1 cellular context compared by ENCODE assay signal in the genomic region with DNA sequence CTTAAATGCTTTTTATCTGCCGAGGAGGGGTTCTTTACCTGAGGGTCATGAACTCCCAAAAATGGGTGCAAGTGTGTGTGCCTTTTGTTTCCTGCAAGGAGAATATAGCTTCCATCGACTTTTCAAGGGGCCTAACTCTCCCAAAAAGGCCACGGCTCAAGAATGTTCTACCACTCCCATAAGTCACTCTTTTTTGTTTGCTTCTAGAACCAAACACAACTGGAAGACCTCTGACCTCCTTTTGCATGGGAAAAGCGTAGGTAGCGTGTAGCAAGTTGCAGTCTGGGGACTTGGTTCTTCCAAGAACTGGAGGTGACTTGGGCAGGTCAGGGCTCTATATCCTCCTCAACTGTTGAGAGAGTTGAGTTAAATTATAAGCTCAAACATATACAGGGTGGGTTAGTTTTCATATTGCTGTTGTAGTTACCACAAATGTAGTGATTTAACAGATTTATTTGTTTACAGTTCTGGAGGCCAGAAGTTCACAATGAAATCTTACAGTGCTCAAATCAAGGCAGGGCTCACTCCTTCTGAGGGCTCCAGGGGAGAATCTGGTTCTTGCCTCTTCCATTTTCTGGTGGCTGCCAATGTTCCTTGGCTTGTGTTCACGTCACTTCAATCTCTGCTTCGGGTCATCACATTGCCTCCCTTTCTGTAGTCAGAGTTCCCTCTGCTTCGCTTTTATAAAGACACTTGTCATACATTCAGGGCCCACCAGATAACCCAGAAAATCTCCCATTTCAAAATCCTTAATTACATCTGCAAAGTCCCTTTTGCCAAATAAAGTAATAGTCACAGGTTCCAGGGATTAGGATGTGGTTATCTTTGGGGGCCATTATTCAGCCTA.
A peak's percentile ranks its signal among the peaks of the same experiment; 100 is the strongest.
TF ChIP-seq lines count a peak whose summit lies in the region.

No MANE protein-coding gene starts in this region.

TF ChIP-seq in HepG2, 621 proteins besides CTCF, POLR2A, EP300 and RAD21:
- TF ChIP-seq, protein P1, sequence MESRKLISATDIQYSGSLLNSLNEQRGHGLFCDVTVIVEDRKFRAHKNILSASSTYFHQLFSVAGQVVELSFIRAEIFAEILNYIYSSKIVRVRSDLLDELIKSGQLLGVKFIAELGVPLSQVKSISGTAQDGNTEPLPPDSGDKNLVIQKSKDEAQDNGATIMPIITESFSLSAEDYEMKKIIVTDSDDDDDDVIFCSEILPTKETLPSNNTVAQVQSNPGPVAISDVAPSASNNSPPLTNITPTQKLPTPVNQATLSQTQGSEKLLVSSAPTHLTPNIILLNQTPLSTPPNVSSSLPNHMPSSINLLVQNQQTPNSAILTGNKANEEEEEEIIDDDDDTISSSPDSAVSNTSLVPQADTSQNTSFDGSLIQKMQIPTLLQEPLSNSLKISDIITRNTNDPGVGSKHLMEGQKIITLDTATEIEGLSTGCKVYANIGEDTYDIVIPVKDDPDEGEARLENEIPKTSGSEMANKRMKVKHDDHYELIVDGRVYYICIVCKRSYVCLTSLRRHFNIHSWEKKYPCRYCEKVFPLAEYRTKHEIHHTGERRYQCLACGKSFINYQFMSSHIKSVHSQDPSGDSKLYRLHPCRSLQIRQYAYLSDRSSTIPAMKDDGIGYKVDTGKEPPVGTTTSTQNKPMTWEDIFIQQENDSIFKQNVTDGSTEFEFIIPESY (CRISPR knock-in tag; IDR thresholded peaks at IDR 0.05): no peak
- TF ChIP-seq CHCHD3 (CRISPR knock-in tag; IDR thresholded peaks at IDR 0.05) (no peak), PPARG (CRISPR knock-in tag; conservative IDR thresholded peaks at IDR 0.05) (0 out of 2 replicates have a peak, but pooled peaks have one; percentile 40), ZNF317 (CRISPR knock-in tag; IDR thresholded peaks at IDR 0.05) (peak; percentile 89; the same call in 1 of the 2 replicates), JUN (CRISPR knock-in tag; IDR thresholded peaks at IDR 0.05) (no peak), ZSCAN20 (CRISPR knock-in tag; IDR thresholded peaks at IDR 0.05; ENCODE audit: borderline replicate concordance) (no peak)
- TF ChIP-seq, protein P2, sequence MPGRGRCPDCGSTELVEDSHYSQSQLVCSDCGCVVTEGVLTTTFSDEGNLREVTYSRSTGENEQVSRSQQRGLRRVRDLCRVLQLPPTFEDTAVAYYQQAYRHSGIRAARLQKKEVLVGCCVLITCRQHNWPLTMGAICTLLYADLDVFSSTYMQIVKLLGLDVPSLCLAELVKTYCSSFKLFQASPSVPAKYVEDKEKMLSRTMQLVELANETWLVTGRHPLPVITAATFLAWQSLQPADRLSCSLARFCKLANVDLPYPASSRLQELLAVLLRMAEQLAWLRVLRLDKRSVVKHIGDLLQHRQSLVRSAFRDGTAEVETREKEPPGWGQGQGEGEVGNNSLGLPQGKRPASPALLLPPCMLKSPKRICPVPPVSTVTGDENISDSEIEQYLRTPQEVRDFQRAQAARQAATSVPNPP (CRISPR knock-in tag; IDR thresholded peaks at IDR 0.05): no peak
- TF ChIP-seq, protein P3, sequence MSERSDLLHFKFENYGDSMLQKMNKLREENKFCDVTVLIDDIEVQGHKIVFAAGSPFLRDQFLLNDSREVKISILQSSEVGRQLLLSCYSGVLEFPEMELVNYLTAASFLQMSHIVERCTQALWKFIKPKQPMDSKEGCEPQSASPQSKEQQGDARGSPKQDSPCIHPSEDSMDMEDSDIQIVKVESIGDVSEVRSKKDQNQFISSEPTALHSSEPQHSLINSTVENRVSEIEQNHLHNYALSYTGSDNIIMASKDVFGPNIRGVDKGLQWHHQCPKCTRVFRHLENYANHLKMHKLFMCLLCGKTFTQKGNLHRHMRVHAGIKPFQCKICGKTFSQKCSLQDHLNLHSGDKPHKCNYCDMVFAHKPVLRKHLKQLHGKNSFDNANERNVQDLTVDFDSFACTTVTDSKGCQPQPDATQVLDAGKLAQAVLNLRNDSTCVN (CRISPR knock-in tag; IDR thresholded peaks at IDR 0.05; ENCODE audit: borderline replicate concordance): peak; percentile 97
